In the genomic region with DNA sequence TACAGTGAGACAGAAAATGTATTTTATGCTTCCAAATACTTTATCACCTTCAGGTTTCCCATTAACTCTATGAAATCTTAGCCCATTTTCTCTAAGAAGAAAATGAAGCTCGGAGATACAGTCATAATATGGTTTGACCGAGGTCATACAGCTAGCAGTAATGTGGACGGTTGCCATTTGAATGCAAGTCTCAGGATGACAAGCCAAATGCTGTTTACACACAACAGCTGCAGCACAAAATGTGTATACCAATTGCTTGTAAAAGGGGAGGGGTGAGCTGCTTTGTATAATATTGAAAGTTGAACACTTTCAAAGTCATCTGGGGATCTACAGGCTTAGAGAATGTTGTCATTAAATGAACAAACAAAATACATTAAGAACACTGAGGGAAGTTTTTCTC, we compare ENCODE assay signal across 21 cellular contexts.
DNase-seq lines count a peak whose midpoint lies in the region; ATAC-seq, FAIRE-seq and TF ChIP-seq lines count a peak whose summit lies in the region.
"Had no signal": no experiment of that assay in that cellular context is flagged by ENCODE, and none has a peak within 500 bp of the region (broad histone marks: within the 10 kb centered on the region; RNA-seq: fewer than 3 reads in every experiment).

No MANE protein-coding gene starts in this region.

- no peak for TF ChIP-seq CTCF in astrocyte (IDR thresholded peaks at IDR 0.05; ENCODE audit: insufficient read depth, low read depth, low read length)

- H3K4me2 ChIP-seq in astrocyte (ENCODE audit: low read length) = no peak overlapping the region
- H3K4me2 ChIP-seq: A549 had no signal

- no peak overlapping the region for H3K4me3 ChIP-seq in astrocyte (ENCODE audit: insufficient read depth, low read depth, low read length)
- H3K4me3 ChIP-seq: A549, esophagus muscularis mucosa, heart left ventricle, spleen, upper lobe of right lung had no signal

- H3K4me1 ChIP-seq in astrocyte (ENCODE audit: insufficient read depth, low read length) = no peaks in the 10 kb centered on the region
- H3K4me1 ChIP-seq: A549, esophagus muscularis mucosa, heart left ventricle, spleen, upper lobe of right lung had no signal

- no peak overlapping the region for H2AFZ ChIP-seq in astrocyte (ENCODE audit: low read depth, low read length)

- H3K9me3 ChIP-seq in astrocyte (ENCODE audit: insufficient read depth, low read depth, low read length) = no peaks in the 10 kb centered on the region
- H3K9me3 ChIP-seq: A549, esophagus muscularis mucosa, heart left ventricle, spleen, upper lobe of right lung had no signal

- ATAC-seq in HG03442 (IDR thresholded peaks at IDR 0.05; ENCODE audit: unreplicated experiment) = peak; percentile 61
- ATAC-seq: A549, heart left ventricle, upper lobe of right lung had no signal

- no peaks in the 10 kb centered on the region for H3K36me3 Mint-ChIP-seq in astrocyte (ENCODE audit: low read depth, unreplicated experiment)
- H3K36me3 Mint-ChIP-seq: mesothelial cell of epicardium had no signal

- H3K27me3 ChIP-seq in astrocyte (ENCODE audit: insufficient read depth, low read length) = no peaks in the 10 kb centered on the region
- H3K27me3 ChIP-seq: esophagus muscularis mucosa, heart left ventricle, spleen, upper lobe of right lung had no signal

- H3K9me3 Mint-ChIP-seq in astrocyte (ENCODE audit: unreplicated experiment) = no peaks in the 10 kb centered on the region
- H3K9me3 Mint-ChIP-seq: activated naive CD4-positive, alpha-beta T cell treated with anti-CD3 and anti-CD28 coated beads for 36 hours; mesothelial cell of epicardium; T-helper 2 cell treated with Interferon-gamma antibody and Interleukin-4, amounts not matched to agents 5 μg/mL and 100 μg/mL, for 36 hours had no signal

- H3K4me1 Mint-ChIP-seq in astrocyte (ENCODE audit: low read depth, unreplicated experiment) = peaks cover 5% of the 10 kb centered on the region

- H3K27ac ChIP-seq in astrocyte (ENCODE audit: low read depth, low read length) = no peak overlapping the region
- H3K27ac ChIP-seq: A549, esophagus muscularis mucosa, heart left ventricle, spleen, upper lobe of right lung had no signal

- no peak overlapping the region for H3K9ac ChIP-seq in astrocyte (ENCODE audit: low read length)

- FAIRE-seq in astrocyte (lab: Jason Lieb, UNC) = no peak
- FAIRE-seq: A549, islet of Langerhans had no signal

- no peaks in the 10 kb centered on the region for H4K20me1 ChIP-seq in astrocyte (ENCODE audit: insufficient read depth, low read length)

- no peaks in the 10 kb centered on the region for H3K79me2 ChIP-seq in astrocyte (ENCODE audit: insufficient read depth, low read length)

- DNase-seq in COR-L47 (lab: John Stamatoyannopoulos, UW) = peak; percentile 3
- peak; percentile 53 for DNase-seq in H4 (ENCODE audit: low spot score)
- peak; percentile 37 for DNase-seq in astrocyte (ENCODE audit: low read depth)
- DNase-seq in DMS 273 (lab: John Stamatoyannopoulos, UW; ENCODE audit: unreplicated experiment) = no peak
- no peak for DNase-seq in effector CD8-positive, alpha-beta T cell (lab: John Stamatoyannopoulos, UW)
- no peak for DNase-seq in DMS79 treated with DMSO at 0.1 percent for 48 hours (lab: John Stamatoyannopoulos, UW)
- no peak for DNase-seq in activated CD4-positive, alpha-beta T cell treated with anti-CD3 and anti-CD28 coated beads for 48 hours
- DNase-seq: activated CD4-positive, alpha-beta T cell treated with anti-CD3 and anti-CD28 coated beads for 1 hour; activated naive CD4-positive, alpha-beta T cell treated with anti-CD3 and anti-CD28 coated beads for 36 hours; heart left ventricle; NCI-H1048; occipital lobe; spleen; stimulated activated naive CD4-positive, alpha-beta T cell; upper lobe of right lung had no signal

- H3K27me3 Mint-ChIP-seq in astrocyte (ENCODE audit: low read depth, unreplicated experiment) = no peaks in the 10 kb centered on the region

- H3K27ac Mint-ChIP-seq in astrocyte (ENCODE audit: unreplicated experiment) = no peak overlapping the region
- H3K27ac Mint-ChIP-seq: activated naive CD4-positive, alpha-beta T cell treated with anti-CD3 and anti-CD28 coated beads for 36 hours; mesothelial cell of epicardium; T-helper 2 cell treated with Interferon-gamma antibody and Interleukin-4, amounts not matched to agents 5 μg/mL and 100 μg/mL, for 36 hours had no signal

- no peaks in the 10 kb centered on the region for H3K36me3 ChIP-seq in astrocyte (ENCODE audit: insufficient read depth, low read length)
- H3K36me3 ChIP-seq: esophagus muscularis mucosa, heart left ventricle, spleen, upper lobe of right lung had no signal

- H3K4me3 Mint-ChIP-seq in astrocyte (ENCODE audit: unreplicated experiment) = no peak overlapping the region
- H3K4me3 Mint-ChIP-seq: activated naive CD4-positive, alpha-beta T cell treated with anti-CD3 and anti-CD28 coated beads for 36 hours; mesothelial cell of epicardium; T-helper 2 cell treated with Interferon-gamma antibody and Interleukin-4, amounts not matched to agents 5 μg/mL and 100 μg/mL, for 36 hours had no signal

Comparison
In these comparisons a context has a peak if more than half of its experiments do, and no peak if none do; other contexts are left out.
1. DNase-seq: peak in COR-L47 (single experiment), H4 (single experiment) and astrocyte (single experiment); none in DMS 273 (single experiment), effector CD8-positive, alpha-beta T cell (single experiment), DMS79 treated with DMSO at 0.1 percent for 48 hours (single experiment) and activated CD4-positive, alpha-beta T cell treated with anti-CD3 and anti-CD28 coated beads for 48 hours (single experiment).